In the genomic region with DNA sequence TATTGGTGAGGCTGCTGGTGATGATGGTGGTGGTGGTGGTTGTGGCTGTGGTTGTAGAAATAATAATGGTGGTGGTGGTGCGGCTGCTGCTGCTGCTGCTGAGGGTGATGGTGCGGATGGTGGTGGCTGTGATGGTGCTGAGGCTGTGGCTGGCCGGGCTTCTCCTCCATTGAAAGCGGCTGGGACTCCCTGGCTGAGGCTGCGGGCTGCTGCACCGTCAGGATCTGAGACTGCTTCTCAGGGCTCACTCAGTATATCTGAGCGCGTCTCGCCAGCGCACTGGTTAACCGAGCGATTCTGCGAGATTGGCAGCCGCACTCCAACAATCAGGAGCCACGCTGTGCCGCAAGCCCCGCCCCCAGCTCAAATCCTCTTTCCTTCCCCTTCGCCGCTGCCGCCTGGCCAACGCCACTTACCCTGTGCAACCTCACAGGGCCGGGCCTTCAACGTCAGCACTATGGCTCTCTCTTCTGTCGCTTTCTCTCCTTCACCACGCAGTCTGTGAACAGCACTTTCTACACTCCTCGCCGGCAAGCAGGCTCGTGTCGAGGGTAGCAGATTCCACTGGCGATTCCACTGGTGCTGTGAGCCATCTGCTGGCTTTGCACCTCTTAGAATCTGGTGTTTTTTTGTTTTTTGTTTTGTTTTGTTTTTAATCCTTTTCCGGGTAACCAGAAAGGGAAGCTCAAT, we compare ENCODE assay signal across 8 cellular contexts. TPM values are rescaled to one million over a fixed set of nuclear protein-coding genes. Genes with fewer than 3 reads are reported as not detected.
DNase-seq lines count a peak whose midpoint lies in the region; ATAC-seq, FAIRE-seq and TF ChIP-seq lines count a peak whose summit lies in the region.

A gene with protein sequence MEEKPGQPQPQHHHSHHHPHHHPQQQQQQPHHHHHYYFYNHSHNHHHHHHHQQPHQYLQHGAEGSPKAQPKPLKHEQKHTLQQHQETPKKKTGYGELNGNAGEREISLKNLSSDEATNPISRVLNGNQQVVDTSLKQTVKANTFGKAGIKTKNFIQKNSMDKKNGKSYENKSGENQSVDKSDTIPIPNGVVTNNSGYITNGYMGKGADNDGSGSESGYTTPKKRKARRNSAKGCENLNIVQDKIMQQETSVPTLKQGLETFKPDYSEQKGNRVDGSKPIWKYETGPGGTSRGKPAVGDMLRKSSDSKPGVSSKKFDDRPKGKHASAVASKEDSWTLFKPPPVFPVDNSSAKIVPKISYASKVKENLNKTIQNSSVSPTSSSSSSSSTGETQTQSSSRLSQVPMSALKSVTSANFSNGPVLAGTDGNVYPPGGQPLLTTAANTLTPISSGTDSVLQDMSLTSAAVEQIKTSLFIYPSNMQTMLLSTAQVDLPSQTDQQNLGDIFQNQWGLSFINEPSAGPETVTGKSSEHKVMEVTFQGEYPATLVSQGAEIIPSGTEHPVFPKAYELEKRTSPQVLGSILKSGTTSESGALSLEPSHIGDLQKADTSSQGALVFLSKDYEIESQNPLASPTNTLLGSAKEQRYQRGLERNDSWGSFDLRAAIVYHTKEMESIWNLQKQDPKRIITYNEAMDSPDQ (minus strand): TSS at position 259 of the 690 bp plus-strand sequence. CDS start 89 bp downstream, at position 170.

- H3K9me3 ChIP-seq in keratinocyte (ENCODE audit: control insufficient read depth, low read depth, low read length) = no peaks in the 10 kb centered on the region

- ATAC-seq in HG03439 (IDR thresholded peaks at IDR 0.05; ENCODE audit: unreplicated experiment) = peak; percentile 84

- no peaks in the 10 kb centered on the region for H3K27me3 Mint-ChIP-seq in chondrocyte (ENCODE audit: low read depth)

- dilution Hi-C loops in keratinocyte (cut with MboI; ENCODE audit: extremely low pct_ligation_motif_present, low sequenced_read_pairs) = no loop called here

- no peaks in the 10 kb centered on the region for H3K9me3 Mint-ChIP-seq in chondrocyte (ENCODE audit: low read depth)

- H3K9me1 ChIP-seq in keratinocyte (ENCODE audit: control insufficient read depth, extremely low read depth, insufficient read depth, low read length) = no peaks in the 10 kb centered on the region

- peaks cover 38% of the 10 kb centered on the region for H3K4me1 Mint-ChIP-seq in chondrocyte (ENCODE audit: low read depth)

- peak within 1 kb of the TSS; percentile 91 for H3K27ac ChIP-seq in keratinocyte (ENCODE audit: control insufficient read depth, insufficient read depth, low read length)

- TF ChIP-seq POLR2A in GM19193 (IDR thresholded peaks at IDR 0.05; ENCODE audit: extremely low read depth, insufficient read depth, insufficient read length) = peak; percentile 99

- peak within 1 kb of the TSS; percentile 89 for H3K4me2 ChIP-seq in keratinocyte (ENCODE audit: control insufficient read depth, extremely low read depth, insufficient read depth, low read depth, low read length)

- peaks cover 19% of the 10 kb centered on the region for H4K20me1 ChIP-seq in keratinocyte (ENCODE audit: control insufficient read depth, extremely low read depth, insufficient read depth, low read length)

- no peaks in the 10 kb centered on the region for H3K27me3 ChIP-seq in keratinocyte (ENCODE audit: control insufficient read depth, extremely low read depth, insufficient read depth, low read length)

- peak within 1 kb of the TSS; percentile 90 for H3K9ac ChIP-seq in keratinocyte (ENCODE audit: control insufficient read depth, extremely low read depth, insufficient read depth, low read length)

- peaks cover 20% of the 10 kb centered on the region for H3K4me1 ChIP-seq in keratinocyte (ENCODE audit: control insufficient read depth, extremely low read depth, insufficient read depth, low read length)

- H3K36me3 Mint-ChIP-seq in chondrocyte (ENCODE audit: low read depth) = peaks cover 6% of the 10 kb centered on the region

- H2AFZ ChIP-seq in keratinocyte (ENCODE audit: control insufficient read depth, low read length) = peak within 1 kb of the TSS; percentile 98

- H3K36me3 ChIP-seq in keratinocyte (ENCODE audit: control insufficient read depth in 2 of 2, extremely low read depth in 1 of 2, insufficient read depth in 2 of 2, low read length in 2 of 2) = peaks cover 0 to 2% of the 10 kb centered on the region in 2 experiments

- H3K79me2 ChIP-seq in keratinocyte (ENCODE audit: control insufficient read depth, insufficient read depth, low read length) = peaks cover 47% of the 10 kb centered on the region

- peak within 1 kb of the TSS; percentile 100 for H3K4me3 Mint-ChIP-seq in chondrocyte (ENCODE audit: unreplicated experiment)

- peak; percentile 79 for FAIRE-seq in keratinocyte (lab: Jason Lieb, UNC)

- peak; percentile 44 for TF ChIP-seq CTCF in chondrocyte (IDR thresholded peaks at IDR 0.05)
- no peak for TF ChIP-seq CTCF in keratinocyte (optimal IDR thresholded peaks at IDR 0.05 in 1 of 3, IDR thresholded peaks at IDR 0.05 in 1 of 3, conservative IDR thresholded peaks at IDR 0.05 in 1 of 3; ENCODE audit: extremely low read depth in 1 of 3, insufficient read depth in 2 of 3, low read length in 3 of 3)

- H3K27ac Mint-ChIP-seq in chondrocyte (ENCODE audit: unreplicated experiment) = peak within 1 kb of the TSS; percentile 100

- H3K4me3 ChIP-seq in keratinocyte (ENCODE audit: control insufficient read depth in 2 of 3, extremely low read depth in 1 of 3, insufficient read depth in 2 of 3, low read depth in 1 of 3, low read length in 3 of 3) = peak within 1 kb of the TSS; percentile 85 to 98 (median 98)

- peak; percentile 100 for DNase-seq in AML-193 (lab: John Stamatoyannopoulos, UW)
- peak; percentile 99 for DNase-seq in NCI-H510A treated with DMSO at 0.1 percent for 48 hours (lab: John Stamatoyannopoulos, UW)
- DNase-seq in activated CD4-positive, alpha-beta T cell treated with anti-CD3 and anti-CD28 coated beads for 24 hours (ENCODE audit: low read depth in 2 of 2) = peak; percentile 97 to 98
- peak; percentile 99 for DNase-seq in chondrocyte (ENCODE audit: low spot score)
- peak; percentile 61 for DNase-seq in keratinocyte (ENCODE audit: low read depth, low spot score)
- DNase-seq in stimulated activated CD4-positive, alpha-beta T cell treated with anti-CD3 and anti-CD28 coated beads, Interleukin-15, amount 100 ng/mL, for 1 hour (ENCODE audit: low read depth in 1 of 2, low spot score in 1 of 2) = peak; percentile 96

RNA-seq across cellular contexts. Expression of the gene that starts here (rescaled TPM):
- total RNA-seq in chondrocyte = 50.3 to 60.1 TPM (median 53.7 TPM) in 3 replicates
- 9.9 to 22.0 TPM (median 16.5 TPM) in 3 replicates for polyA plus RNA-seq in keratinocyte
- 16.5 TPM for polyA plus RNA-seq in keratinocyte (2011; ENCODE audit: low read depth)
- polyA plus RNA-seq in keratinocyte (2011; cell fraction: cytosol; rRNA removed) = 7.3 and 12.7 TPM in 2 replicates
- polyA plus RNA-seq in keratinocyte (2011; cell fraction: nucleus; rRNA removed) = 37.4 and 48.3 TPM in 2 replicates
- polyA plus RNA-seq in keratinocyte (2012; ENCODE audit: low replicate concordance) = 17.9 and 19.3 TPM in 2 replicates
- polyA minus RNA-seq in keratinocyte = 11.3 to 24.4 TPM (median 22.9 TPM) in 3 replicates
- 19.8 TPM for polyA minus RNA-seq in keratinocyte (2011; cell fraction: cytosol; rRNA and poly(A)+ RNA removed)
- polyA minus RNA-seq in keratinocyte (2011; cell fraction: nucleus; rRNA and poly(A)+ RNA removed) = 31.8 and 66.1 TPM in 2 replicates

Comparison
In these comparisons a context has a peak if more than half of its experiments do, and no peak if none do; other contexts are left out.
1. Peak in every context shown above with its lines: DNase-seq, ATAC-seq, H3K4me3 ChIP-seq and H3K27ac ChIP-seq.